ENCODE assay signal across 23 cellular contexts in genomic region chr4:124025423-124025822, GRCh38.
DNase-seq lines count a peak whose midpoint lies in the region; ATAC-seq, FAIRE-seq and TF ChIP-seq lines count a peak whose summit lies in the region.
"Had no signal": no experiment of that assay in that cellular context is flagged by ENCODE, and none has a peak within 500 bp of the region (broad histone marks: within the 10 kb centered on the region; RNA-seq: fewer than 3 reads in every experiment).

No MANE protein-coding gene starts in this region.

- H3K27ac Mint-ChIP-seq in endothelial cell (ENCODE audit: unreplicated experiment): no peak overlapping the region
- H3K27ac Mint-ChIP-seq: activated naive CD8-positive, alpha-beta T cell treated with anti-CD3 and anti-CD28 coated beads for 36 hours; activated T-helper 1 cell treated with anti-CD3 and anti-CD28 coated beads, Interleukin-12 subunit alpha, Interleukin-12 subunit beta, Interleukin-2, Interleukin-4 antibody, amounts not matched to agents 30 ng/mL and 10 ng/mL and 1 ng/mL, durations not matched to agents 14 hours and 24 hours and 36 hours; stimulated activated naive B cell treated with anti-CD40 and anti-IgM and Interleukin-4, amounts not matched to agents 10 μg/mL and 1 μg/mL and 100 μg/mL, for 72 hours had no signal

- H3K4me1 ChIP-seq in keratinocyte (ENCODE audit: control insufficient read depth, extremely low read depth, insufficient read depth, low read length): no peaks in the 10 kb centered on the region
- peaks cover 16 to 18% of the 10 kb centered on the region in 2 donors for H3K4me1 ChIP-seq in gastrocnemius medialis
- H3K4me1 ChIP-seq in BE2C: no peaks in the 10 kb centered on the region

- no peak overlapping the region for H3K4me2 ChIP-seq in keratinocyte (ENCODE audit: control insufficient read depth, extremely low read depth, insufficient read depth, low read depth, low read length)
- H3K4me2 ChIP-seq: BLaER1 had no signal

- intact Hi-C loops in gastrocnemius medialis (cut with DNase I; ENCODE audit: low total_unique reads) (loop anchor here (5.0 to 10.0 kb wide), 2 partner anchors 238 to 631 kb away; partner anchors contain the start of gene SPRY1), left colon (cut with DNase I, micrococcal nuclease) (no loop called here)

- ATAC-seq in gastrocnemius medialis (peak; percentile 40 to 46), left colon (no peak)
- ATAC-seq: stimulated activated naive B cell treated with anti-CD40 and anti-IgM and Interleukin-4, amounts not matched to agents 10 μg/mL and 1 μg/mL and 100 μg/mL, for 72 hours had no signal

- no peak overlapping the region for H3K9ac ChIP-seq in keratinocyte (ENCODE audit: control insufficient read depth, extremely low read depth, insufficient read depth, low read length)
- H3K9ac ChIP-seq: BLaER1 had no signal

- no peak overlapping the region for H3K4me3 ChIP-seq in brain microvascular endothelial cell (ENCODE audit: low read depth, low read length)
- H3K4me3 ChIP-seq in keratinocyte (ENCODE audit: control insufficient read depth in 2 of 3, extremely low read depth in 1 of 3, insufficient read depth in 2 of 3, low read depth in 1 of 3, low read length in 3 of 3): no peak overlapping the region
- H3K4me3 ChIP-seq in gastrocnemius medialis: peak overlapping the region in 2 of 4 donors; percentile 14 to 26
- H3K4me3 ChIP-seq in BE2C (ENCODE audit: low read depth, low read length): no peak overlapping the region
- H3K4me3 ChIP-seq: BLaER1, cardiac muscle cell, left ventricle myocardium inferior, SJSA1 had no signal

- no peaks in the 10 kb centered on the region for H3K36me3 Mint-ChIP-seq in endothelial cell (ENCODE audit: low read depth, unreplicated experiment)
- H3K36me3 Mint-ChIP-seq: activated naive CD8-positive, alpha-beta T cell treated with anti-CD3 and anti-CD28 coated beads for 36 hours had no signal

- no peaks in the 10 kb centered on the region for H3K9me3 Mint-ChIP-seq in endothelial cell (ENCODE audit: unreplicated experiment)
- H3K9me3 Mint-ChIP-seq: activated naive CD8-positive, alpha-beta T cell treated with anti-CD3 and anti-CD28 coated beads for 36 hours; activated T-helper 1 cell treated with anti-CD3 and anti-CD28 coated beads, Interleukin-12 subunit alpha, Interleukin-12 subunit beta, Interleukin-2, Interleukin-4 antibody, amounts not matched to agents 30 ng/mL and 10 ng/mL and 1 ng/mL, durations not matched to agents 14 hours and 24 hours and 36 hours had no signal

- H2AFZ ChIP-seq in keratinocyte (ENCODE audit: control insufficient read depth, low read length): peak overlapping the region; percentile 63

- TF ChIP-seq CTCF in brain microvascular endothelial cell (IDR thresholded peaks at IDR 0.05; ENCODE audit: low read depth, low read length, missing control alignments) (no peak), keratinocyte (optimal IDR thresholded peaks at IDR 0.05 in 1 of 3, IDR thresholded peaks at IDR 0.05 in 1 of 3, conservative IDR thresholded peaks at IDR 0.05 in 1 of 3; ENCODE audit: extremely low read depth in 1 of 3, insufficient read depth in 2 of 3, low read length in 3 of 3) (no peak), gastrocnemius medialis (IDR thresholded peaks at IDR 0.05 in 4 of 5, conservative IDR thresholded peaks at IDR 0.05 in 1 of 5) (no peak), endothelial cell (IDR thresholded peaks at IDR 0.05; ENCODE audit: unreplicated experiment) (no peak), BE2C (IDR thresholded peaks at IDR 0.05; ENCODE audit: low read depth, low read length) (no peak)

- peaks cover 14% of the 10 kb centered on the region for H3K4me1 Mint-ChIP-seq in endothelial cell (ENCODE audit: unreplicated experiment)
- H3K4me1 Mint-ChIP-seq: activated naive CD8-positive, alpha-beta T cell treated with anti-CD3 and anti-CD28 coated beads for 36 hours had no signal

- H3K27ac ChIP-seq in brain microvascular endothelial cell: no peak overlapping the region
- no peak overlapping the region for H3K27ac ChIP-seq in keratinocyte (ENCODE audit: control insufficient read depth, insufficient read depth, low read length)
- peak overlapping the region; percentile 22 to 42 (median 36) for H3K27ac ChIP-seq in gastrocnemius medialis
- H3K27ac ChIP-seq: BLaER1, cardiac muscle cell, left ventricle myocardium inferior, SJSA1 had no signal

- dilution Hi-C loops in keratinocyte (cut with MboI; ENCODE audit: extremely low pct_ligation_motif_present, low sequenced_read_pairs): no loop called here

- no peaks in the 10 kb centered on the region for H3K79me2 ChIP-seq in keratinocyte (ENCODE audit: control insufficient read depth, insufficient read depth, low read length)

- no peaks in the 10 kb centered on the region for H4K20me1 ChIP-seq in keratinocyte (ENCODE audit: control insufficient read depth, extremely low read depth, insufficient read depth, low read length)
- H4K20me1 ChIP-seq: BLaER1 had no signal

- H3K9me1 ChIP-seq in keratinocyte (ENCODE audit: control insufficient read depth, extremely low read depth, insufficient read depth, low read length): no peaks in the 10 kb centered on the region

- no peak overlapping the region for H3K4me3 Mint-ChIP-seq in endothelial cell (ENCODE audit: unreplicated experiment)
- H3K4me3 Mint-ChIP-seq: activated naive CD8-positive, alpha-beta T cell treated with anti-CD3 and anti-CD28 coated beads for 36 hours; activated T-helper 1 cell treated with anti-CD3 and anti-CD28 coated beads, Interleukin-12 subunit alpha, Interleukin-12 subunit beta, Interleukin-2, Interleukin-4 antibody, amounts not matched to agents 30 ng/mL and 10 ng/mL and 1 ng/mL, durations not matched to agents 14 hours and 24 hours and 36 hours; stimulated activated naive B cell treated with anti-CD40 and anti-IgM and Interleukin-4, amounts not matched to agents 10 μg/mL and 1 μg/mL and 100 μg/mL, for 72 hours had no signal

- in situ Hi-C loops in brain microvascular endothelial cell (cut with HindIII; ENCODE audit: low pct_ligation_motif_present, low sequenced_read_pairs): no loop called here
- in situ Hi-C loops in gastrocnemius medialis (cut with MboI; ENCODE audit: low sequenced_read_pairs in 4 of 4): loop anchor here in 1 of 4 donors (10.0 kb wide), 1 partner anchor 621 kb away; no protein-coding TSS in a partner anchor

- no peaks in the 10 kb centered on the region for H3K36me3 ChIP-seq in brain microvascular endothelial cell (replicated peaks)
- no peaks in the 10 kb centered on the region for H3K36me3 ChIP-seq in keratinocyte (ENCODE audit: control insufficient read depth in 2 of 2, extremely low read depth in 1 of 2, insufficient read depth in 2 of 2, low read length in 2 of 2)
- no peaks in the 10 kb centered on the region for H3K36me3 ChIP-seq in gastrocnemius medialis
- H3K36me3 ChIP-seq in BE2C: no peaks in the 10 kb centered on the region
- H3K36me3 ChIP-seq: BLaER1, cardiac muscle cell, left ventricle myocardium inferior, SJSA1 had no signal

- H3K27me3 ChIP-seq in brain microvascular endothelial cell (replicated peaks) (no peaks in the 10 kb centered on the region), keratinocyte (ENCODE audit: control insufficient read depth, extremely low read depth, insufficient read depth, low read length) (no peaks in the 10 kb centered on the region), gastrocnemius medialis (no peaks in the 10 kb centered on the region), BE2C (no peaks in the 10 kb centered on the region)
- H3K27me3 ChIP-seq: BLaER1, cardiac muscle cell, SJSA1 had no signal

- DNase-seq in NCI-H128 (lab: John Stamatoyannopoulos, UW; ENCODE audit: unreplicated experiment) (peak; percentile 17), brain microvascular endothelial cell (peak; percentile 21), keratinocyte (ENCODE audit: low read depth, low spot score) (no peak), gastrocnemius medialis (no peak), endothelial cell (ENCODE audit: low spot score) (no peak), left colon (no peak), mucosa of gallbladder (ENCODE audit: low spot score) (no peak), BE2C (no peak)
- DNase-seq: activated CD4-positive, CD25-positive, alpha-beta regulatory T cell; activated CD8-positive, alpha-beta memory T cell treated with anti-CD3 and anti-CD28 coated beads for 24 hours; activated naive CD8-positive, alpha-beta T cell treated with anti-CD3 and anti-CD28 coated beads for 36 hours; HCEC 1CT; Kasumi-1; left ventricle myocardium inferior; NCI-H1694; NCI-H524; posterior cingulate gyrus; stimulated activated naive B cell treated with anti-CD40 and anti-IgM and Interleukin-4, amounts not matched to agents 10 μg/mL and 1 μg/mL and 100 μg/mL, for 72 hours; trophoblast cell had no signal

- no peaks in the 10 kb centered on the region for H3K27me3 Mint-ChIP-seq in endothelial cell (ENCODE audit: unreplicated experiment)
- H3K27me3 Mint-ChIP-seq: activated naive CD8-positive, alpha-beta T cell treated with anti-CD3 and anti-CD28 coated beads for 36 hours; stimulated activated naive B cell treated with anti-CD40 and anti-IgM and Interleukin-4, amounts not matched to agents 10 μg/mL and 1 μg/mL and 100 μg/mL, for 72 hours had no signal

- TF ChIP-seq POLR2A in gastrocnemius medialis (IDR thresholded peaks at IDR 0.05): no peak

- no peak for FAIRE-seq in keratinocyte (lab: Jason Lieb, UNC)

- H3K9me3 ChIP-seq in keratinocyte (ENCODE audit: control insufficient read depth, low read depth, low read length) (no peaks in the 10 kb centered on the region), gastrocnemius medialis (no peaks in the 10 kb centered on the region), BE2C (no peaks in the 10 kb centered on the region)
- H3K9me3 ChIP-seq: BLaER1, left ventricle myocardium inferior, SJSA1 had no signal

Comparison
In these comparisons a context has a peak if more than half of its experiments do, and no peak if none do; other contexts are left out.
1. DNase-seq: peak in NCI-H128 (single experiment) and brain microvascular endothelial cell (single experiment); none in keratinocyte (single experiment), gastrocnemius medialis (0 of 2), endothelial cell (single experiment), left colon (0 of 2), mucosa of gallbladder (single experiment) and BE2C (single experiment).
2. H3K27ac ChIP-seq: peak in gastrocnemius medialis (4 of 4); none in brain microvascular endothelial cell (single experiment) and keratinocyte (single experiment).